8 cellular contexts compared by ENCODE assay signal in the genomic region with DNA sequence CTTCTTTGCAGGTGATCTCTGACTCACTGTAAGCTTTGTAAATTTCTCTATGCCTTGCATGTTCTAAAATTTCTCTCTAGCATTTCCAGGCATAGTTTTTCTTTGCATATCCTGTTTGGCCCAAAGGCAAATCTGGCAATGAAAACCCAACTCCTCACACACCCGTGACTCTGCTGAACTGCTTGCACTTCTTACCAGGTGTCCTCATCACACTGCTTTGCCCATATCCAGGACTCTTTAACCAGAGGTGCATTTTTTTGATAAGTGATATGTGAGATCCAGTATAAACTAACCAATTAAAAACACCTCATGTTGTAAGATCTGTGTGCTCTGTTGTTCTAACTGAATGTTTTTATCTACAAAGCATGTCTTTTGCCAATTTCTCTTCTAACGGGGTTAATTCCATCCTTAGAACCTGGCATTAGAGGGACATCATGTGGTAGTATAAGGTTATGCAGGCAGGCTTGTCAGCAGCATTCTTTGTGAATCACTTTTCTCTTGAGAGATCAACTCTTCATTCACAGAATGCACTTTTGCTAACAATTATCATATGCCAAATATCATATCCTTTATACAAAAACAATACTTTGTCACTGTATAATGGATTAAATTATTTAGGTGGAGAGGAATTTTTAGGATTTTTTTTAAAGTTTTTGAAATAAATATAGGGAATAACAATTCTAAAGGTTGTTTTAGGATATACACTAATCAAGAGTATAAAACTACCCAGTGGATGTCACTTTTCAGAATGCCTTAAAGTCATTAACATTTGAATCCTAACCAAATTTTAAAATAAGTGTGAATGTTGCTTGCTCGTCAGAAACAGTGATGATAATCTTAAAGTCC. TPM values are rescaled to one million over a fixed set of nuclear protein-coding genes. Genes with fewer than 3 reads are reported as not detected.
DNase-seq lines count a peak whose midpoint lies in the region; ATAC-seq, FAIRE-seq and TF ChIP-seq lines count a peak whose summit lies in the region.

No MANE protein-coding gene starts in this region.

- H3K27ac ChIP-seq in right lobe of liver, result no peak overlapping the region

- H3K36me3 ChIP-seq in bronchial epithelial cell (ENCODE audit: control insufficient read depth, insufficient read depth, low read length) (no peaks in the 10 kb centered on the region), right lobe of liver (no peaks in the 10 kb centered on the region)

- no peaks in the 10 kb centered on the region for H3K4me1 ChIP-seq in right lobe of liver

- no peaks in the 10 kb centered on the region for H3K9me3 Mint-ChIP-seq in Calu3 (ENCODE audit: low read depth, unreplicated experiment)
- no peaks in the 10 kb centered on the region for H3K9me3 Mint-ChIP-seq in activated CD4-positive, alpha-beta memory T cell treated with anti-CD3 and anti-CD28 coated beads, Interleukin-2, amount 10 ng/mL, durations not matched to agents 7 days and 5 days

- BruUV-seq in Calu3 (replicated peaks; lab: Mats Ljungman, UMichigan), result no TSS peak

- ATAC-seq in GM19397 (IDR thresholded peaks at IDR 0.05; ENCODE audit: unreplicated experiment) (peak; percentile 80), HG03280 (IDR thresholded peaks at IDR 0.05; ENCODE audit: unreplicated experiment) (peak; percentile 76), right lobe of liver (peak; percentile 80 to 92 (median 84))

- H3K27me3 Mint-ChIP-seq in Calu3 (ENCODE audit: unreplicated experiment), result no peaks in the 10 kb centered on the region
- H3K27me3 Mint-ChIP-seq in activated CD4-positive, alpha-beta memory T cell treated with anti-CD3 and anti-CD28 coated beads, Interleukin-2, amount 10 ng/mL, durations not matched to agents 7 days and 5 days, result peaks cover 2% of the 10 kb centered on the region

- no peaks in the 10 kb centered on the region for H3K9me3 ChIP-seq in right lobe of liver

- H3K4me1 Mint-ChIP-seq in Calu3 (ENCODE audit: low read depth, unreplicated experiment), result peaks cover 9% of the 10 kb centered on the region
- peaks cover 4% of the 10 kb centered on the region for H3K4me1 Mint-ChIP-seq in activated CD4-positive, alpha-beta memory T cell treated with anti-CD3 and anti-CD28 coated beads, Interleukin-2, amount 10 ng/mL, durations not matched to agents 7 days and 5 days

- POLR2A ChIA-PET in activated CD4-positive, alpha-beta memory T cell treated with anti-CD3 and anti-CD28 coated beads, Interleukin-2, amount 10 ng/mL, durations not matched to agents 7 days and 5 days (lab: Charles Lee), result no interaction called here

- H3K4me3 Mint-ChIP-seq in Calu3 (ENCODE audit: low read depth, unreplicated experiment), result no peak overlapping the region
- no peak overlapping the region for H3K4me3 Mint-ChIP-seq in activated CD4-positive, alpha-beta memory T cell treated with anti-CD3 and anti-CD28 coated beads, Interleukin-2, amount 10 ng/mL, durations not matched to agents 7 days and 5 days

- no peaks in the 10 kb centered on the region for H3K27me3 ChIP-seq in bronchial epithelial cell (ENCODE audit: control insufficient read depth, insufficient read depth, low read length)
- no peaks in the 10 kb centered on the region for H3K27me3 ChIP-seq in right lobe of liver

- peak; percentile 69 for DNase-seq in DMS53 treated with DMSO at 0.1 percent for 48 hours (lab: John Stamatoyannopoulos, UW; ENCODE audit: unreplicated experiment)
- DNase-seq in NCI-H526 (lab: John Stamatoyannopoulos, UW), result peak; percentile 13 to 61
- peak; percentile 54 for DNase-seq in bronchial epithelial cell (ENCODE audit: low read depth)
- DNase-seq in right lobe of liver, result no peak
- DNase-seq in Calu3, result no peak
- no peak for DNase-seq in activated CD4-positive, alpha-beta memory T cell treated with anti-CD3 and anti-CD28 coated beads, Interleukin-2, amount 10 ng/mL, durations not matched to agents 7 days and 5 days

- no peak overlapping the region for H3K4me3 ChIP-seq in bronchial epithelial cell (ENCODE audit: low read depth, low read length)
- H3K4me3 ChIP-seq in right lobe of liver, result no peak overlapping the region

- CTCF ChIA-PET in Calu3 (lab: Charles Lee), result no interaction called here
- CTCF ChIA-PET in activated CD4-positive, alpha-beta memory T cell treated with anti-CD3 and anti-CD28 coated beads, Interleukin-2, amount 10 ng/mL, durations not matched to agents 7 days and 5 days (lab: Charles Lee), result no interaction called here

- intact Hi-C loops in right lobe of liver (cut with DNase I) (no loop called here), Calu3 (cut with micrococcal nuclease; ENCODE audit: unreplicated experiment) (loop anchor here (2.0 kb wide), 1 partner anchor 1519 kb away; no protein-coding TSS in a partner anchor)

- FAIRE-seq in bronchial epithelial cell (lab: Jason Lieb, UNC), result no peak

- 26% methylated on average over 3 of the region's 3 CpGs for WGBS in right lobe of liver (ENCODE audit: insufficient coverage, low coverage, low lambda C conversion rate, missing lambda C conversion rate)

- TF ChIP-seq CTCF in bronchial epithelial cell (IDR thresholded peaks at IDR 0.05; ENCODE audit: insufficient read depth, low read length, severe bottlenecking), result peak; percentile 63
- peak; percentile 68 to 76 (median 74) for TF ChIP-seq CTCF in right lobe of liver (IDR thresholded peaks at IDR 0.05)
- TF ChIP-seq CTCF in Calu3 (IDR thresholded peaks at IDR 0.05; ENCODE audit: unreplicated experiment), result no peak

- H3K27ac Mint-ChIP-seq in Calu3 (ENCODE audit: unreplicated experiment), result no peak overlapping the region
- H3K27ac Mint-ChIP-seq in activated CD4-positive, alpha-beta memory T cell treated with anti-CD3 and anti-CD28 coated beads, Interleukin-2, amount 10 ng/mL, durations not matched to agents 7 days and 5 days, result no peak overlapping the region

- no peaks in the 10 kb centered on the region for H3K36me3 Mint-ChIP-seq in Calu3 (ENCODE audit: insufficient read depth, unreplicated experiment)
- no peaks in the 10 kb centered on the region for H3K36me3 Mint-ChIP-seq in activated CD4-positive, alpha-beta memory T cell treated with anti-CD3 and anti-CD28 coated beads, Interleukin-2, amount 10 ng/mL, durations not matched to agents 7 days and 5 days (ENCODE audit: low read depth)

- TF ChIP-seq POLR2A in right lobe of liver (IDR thresholded peaks at IDR 0.05), result no peak

RNA-seq across cellular contexts. Expression of a gene that starts 20.8 kb away (rescaled TPM):
- 35.8 and 40.2 TPM in 2 replicates for total RNA-seq in bronchial epithelial cell
- total RNA-seq in right lobe of liver, result 10 to 100 TPM; 10.1 to 21.6 (median 19.6) TPM
- 63.1 and 65.6 TPM in 2 replicates for total RNA-seq in Calu3 (2022)
- 10 to 100 TPM; 55.9 to 56.0 TPM for total RNA-seq in activated CD4-positive, alpha-beta memory T cell treated with anti-CD3 and anti-CD28 coated beads, Interleukin-2, amount 10 ng/mL, durations not matched to agents 7 days and 5 days

Comparison
In these comparisons a context has a peak if more than half of its experiments do, and no peak if none do; other contexts are left out.
1. DNase-seq: peak in DMS53 treated with DMSO at 0.1 percent for 48 hours (single experiment), NCI-H526 (2 of 2) and bronchial epithelial cell (single experiment); none in right lobe of liver (0 of 3), Calu3 (single experiment) and activated CD4-positive, alpha-beta memory T cell treated with anti-CD3 and anti-CD28 coated beads, Interleukin-2, amount 10 ng/mL, durations not matched to agents 7 days and 5 days (single experiment).
2. Peak in every context shown above with its lines, with median percentiles within 50 percentile points of each other: ATAC-seq.